Comparison of ENCODE assay signal across 8 cellular contexts in genomic region chr5:92641031-92641962, GRCh38.
DNase-seq lines count a peak whose midpoint lies in the region; ATAC-seq and TF ChIP-seq lines count a peak whose summit lies in the region.

No MANE protein-coding gene starts in this region.

- no peaks in the 10 kb centered on the region for H3K36me3 Mint-ChIP-seq in progenitor cell of endocrine pancreas (ENCODE audit: insufficient read depth)
- H3K36me3 Mint-ChIP-seq in stimulated activated memory B cell treated with anti-CD40 and anti-IgM and Interleukin-4, amounts not matched to agents 10 μg/mL and 1 μg/mL and 100 μg/mL, for 72 hours, result no peaks in the 10 kb centered on the region

- H3K4me3 ChIP-seq in epithelial cell of proximal tubule (ENCODE audit: low read depth, low read length), result peak overlapping the region; percentile 32

- H3K4me3 Mint-ChIP-seq in progenitor cell of endocrine pancreas (ENCODE audit: low read depth), result peak overlapping the region; percentile 42
- H3K4me3 Mint-ChIP-seq in stimulated activated memory B cell treated with anti-CD40 and anti-IgM and Interleukin-4, amounts not matched to agents 10 μg/mL and 1 μg/mL and 100 μg/mL, for 72 hours, result no peak overlapping the region

- TF ChIP-seq CTCF in epithelial cell of proximal tubule (conservative IDR thresholded peaks at IDR 0.05; ENCODE audit: low read depth, low read length) (no peak), progenitor cell of endocrine pancreas (IDR thresholded peaks at IDR 0.05; ENCODE audit: unreplicated experiment) (no peak), GM10266 (IDR thresholded peaks at IDR 0.05; ENCODE audit: control insufficient read depth, insufficient read depth, low read depth, missing control alignments) (no peak)

- no peaks in the 10 kb centered on the region for H3K27me3 Mint-ChIP-seq in progenitor cell of endocrine pancreas
- H3K27me3 Mint-ChIP-seq in stimulated activated memory B cell treated with anti-CD40 and anti-IgM and Interleukin-4, amounts not matched to agents 10 μg/mL and 1 μg/mL and 100 μg/mL, for 72 hours, result no peaks in the 10 kb centered on the region

- H3K4me1 Mint-ChIP-seq in progenitor cell of endocrine pancreas (ENCODE audit: low read depth), result peaks cover 23% of the 10 kb centered on the region
- H3K4me1 Mint-ChIP-seq in stimulated activated memory B cell treated with anti-CD40 and anti-IgM and Interleukin-4, amounts not matched to agents 10 μg/mL and 1 μg/mL and 100 μg/mL, for 72 hours, result no peaks in the 10 kb centered on the region

- H3K27ac Mint-ChIP-seq in progenitor cell of endocrine pancreas, result no peak overlapping the region
- H3K27ac Mint-ChIP-seq in stimulated activated memory B cell treated with anti-CD40 and anti-IgM and Interleukin-4, amounts not matched to agents 10 μg/mL and 1 μg/mL and 100 μg/mL, for 72 hours, result no peak overlapping the region

- no peaks in the 10 kb centered on the region for H3K9me3 Mint-ChIP-seq in progenitor cell of endocrine pancreas (ENCODE audit: low read depth)
- H3K9me3 Mint-ChIP-seq in stimulated activated memory B cell treated with anti-CD40 and anti-IgM and Interleukin-4, amounts not matched to agents 10 μg/mL and 1 μg/mL and 100 μg/mL, for 72 hours, result no peaks in the 10 kb centered on the region

- ATAC-seq in GM18498 (IDR thresholded peaks at IDR 0.05; ENCODE audit: unreplicated experiment), result peak; percentile 65
- ATAC-seq in stimulated activated memory B cell treated with anti-CD40 and anti-IgM and Interleukin-4, amounts not matched to agents 10 μg/mL and 1 μg/mL and 100 μg/mL, for 72 hours, result no peak

- DNase-seq in NCI-H524 treated with DMSO at 0.1 percent for 48 hours (lab: John Stamatoyannopoulos, UW) (peak; percentile 4), epithelial cell of proximal tubule (ENCODE audit: low read depth) (peak; percentile 42), progenitor cell of endocrine pancreas (ENCODE audit: low spot score, unreplicated experiment) (no peak), GM10266 (ENCODE audit: extremely low spot score) (no peak), SK-N-DZ (ENCODE audit: low spot score) (no peak), NOMO-1 treated with DMSO at 0.1 percent for 48 hours (lab: John Stamatoyannopoulos, UW; ENCODE audit: unreplicated experiment) (no peak)

Comparison
In these comparisons a context has a peak if more than half of its experiments do, and no peak if none do; other contexts are left out.
1. DNase-seq: peak in NCI-H524 treated with DMSO at 0.1 percent for 48 hours (single experiment) and epithelial cell of proximal tubule (single experiment); none in progenitor cell of endocrine pancreas (single experiment), GM10266 (single experiment), SK-N-DZ (single experiment) and NOMO-1 treated with DMSO at 0.1 percent for 48 hours (single experiment).